In the genomic region with DNA sequence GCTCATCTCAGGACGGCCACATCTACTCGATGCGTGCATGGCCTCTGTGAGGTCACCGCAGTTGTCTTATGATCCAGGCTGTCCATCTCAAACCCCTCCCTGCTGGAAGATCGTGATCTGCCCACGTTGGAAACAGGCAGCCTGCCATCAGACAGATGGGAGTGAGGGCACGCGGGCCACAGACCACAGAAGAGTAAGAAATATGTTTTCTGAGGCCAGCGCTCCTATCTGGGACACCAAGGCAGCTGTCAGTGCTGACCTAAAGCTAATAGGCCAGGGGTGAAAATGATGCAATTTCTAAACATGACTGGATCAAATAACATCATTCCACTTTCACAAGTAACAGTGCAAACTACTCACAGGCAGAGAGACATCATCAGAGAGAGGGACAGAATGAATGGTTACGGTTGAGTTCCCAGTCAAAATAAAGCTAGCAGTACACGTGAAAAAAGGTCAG, we compare ENCODE assay signal across 23 cellular contexts. TPM values are rescaled to one million over a fixed set of nuclear protein-coding genes. Genes with fewer than 3 reads are reported as not detected.
A peak's percentile ranks its signal among the peaks of the same experiment; 100 is the strongest.
DNase-seq lines count a peak whose midpoint lies in the region; TF ChIP-seq lines count a peak whose summit lies in the region.
"Had no signal": no experiment of that assay in that cellular context is flagged by ENCODE, and none has a peak within 500 bp of the region (broad histone marks: within the 10 kb centered on the region; RNA-seq: fewer than 3 reads in every experiment).

No MANE protein-coding gene starts in this region.

- H3K9me3 ChIP-seq in breast epithelium (no peaks in the 10 kb centered on the region), mesenchymal stem cell (ENCODE audit: control insufficient read depth, low read length) (no peaks in the 10 kb centered on the region)

- H3K27me3 Mint-ChIP-seq in MCF 10A (ENCODE audit: insufficient read depth, unreplicated experiment) = peaks cover 55% of the 10 kb centered on the region
- peaks cover 9% of the 10 kb centered on the region for H3K27me3 Mint-ChIP-seq in activated CD4-positive, alpha-beta T cell treated with anti-CD3 and anti-CD28 coated beads, Interleukin-2, amount 10 ng/mL, durations not matched to agents 7 days and 5 days
- H3K27me3 Mint-ChIP-seq: type B pancreatic cell had no signal

- H4K8ac ChIP-seq in mesenchymal stem cell (ENCODE audit: low read length) = no peak overlapping the region

- no peaks in the 10 kb centered on the region for H3K36me3 Mint-ChIP-seq in MCF 10A (ENCODE audit: insufficient read depth, unreplicated experiment)
- no peaks in the 10 kb centered on the region for H3K36me3 Mint-ChIP-seq in activated CD4-positive, alpha-beta T cell treated with anti-CD3 and anti-CD28 coated beads, Interleukin-2, amount 10 ng/mL, durations not matched to agents 7 days and 5 days (ENCODE audit: low read depth)
- H3K36me3 Mint-ChIP-seq: IgD-negative memory B cell had no signal

- no peak overlapping the region for H2BK5ac ChIP-seq in mesenchymal stem cell (ENCODE audit: low read depth, low read length, poor library complexity, severe bottlenecking)

- no peak overlapping the region for H3K4me3 Mint-ChIP-seq in MCF 10A (ENCODE audit: unreplicated experiment)
- no peak overlapping the region for H3K4me3 Mint-ChIP-seq in activated CD4-positive, alpha-beta T cell treated with anti-CD3 and anti-CD28 coated beads, Interleukin-2, amount 10 ng/mL, durations not matched to agents 7 days and 5 days
- H3K4me3 Mint-ChIP-seq: activated T-helper 17 cell treated with anti-CD3 and anti-CD28 coated beads, Interleukin-2, amount 50 U/mL, for 72 hours; CD4-positive, alpha-beta T cell; IgD-negative memory B cell; type B pancreatic cell; WTC11 had no signal

- no peak overlapping the region for H2BK12ac ChIP-seq in mesenchymal stem cell (ENCODE audit: low read length in 2 of 2)

- H3K4ac ChIP-seq in mesenchymal stem cell (ENCODE audit: low read depth in 1 of 2, low read length in 2 of 2) = no peak overlapping the region

- H3K4me1 ChIP-seq in breast epithelium = no peaks in the 10 kb centered on the region
- H3K4me1 ChIP-seq in mesenchymal stem cell (ENCODE audit: control insufficient read depth, insufficient read depth, low read depth, low read length) = peaks cover 2% of the 10 kb centered on the region

- no peaks in the 10 kb centered on the region for H3K36me3 ChIP-seq in breast epithelium
- H3K36me3 ChIP-seq in mesenchymal stem cell (ENCODE audit: control insufficient read depth in 1 of 2, insufficient read depth in 2 of 2, low read depth in 1 of 2, low read length in 2 of 2) = no peaks in the 10 kb centered on the region

- H3K9me3 Mint-ChIP-seq in MCF 10A (ENCODE audit: unreplicated experiment) = no peaks in the 10 kb centered on the region
- H3K9me3 Mint-ChIP-seq in activated CD4-positive, alpha-beta T cell treated with anti-CD3 and anti-CD28 coated beads, Interleukin-2, amount 10 ng/mL, durations not matched to agents 7 days and 5 days = no peaks in the 10 kb centered on the region
- H3K9me3 Mint-ChIP-seq: activated T-helper 17 cell treated with anti-CD3 and anti-CD28 coated beads, Interleukin-2, amount 50 U/mL, for 72 hours; CD4-positive, alpha-beta T cell; IgD-negative memory B cell; type B pancreatic cell had no signal

- no peak overlapping the region for H3K4me2 ChIP-seq in mesenchymal stem cell (ENCODE audit: low read length, poor library complexity, severe bottlenecking)

- H4K91ac ChIP-seq in mesenchymal stem cell (ENCODE audit: low read length) = peak overlapping the region; percentile 34

- H3K27me3 ChIP-seq in breast epithelium (no peaks in the 10 kb centered on the region), mesenchymal stem cell (ENCODE audit: control insufficient read depth in 1 of 2, insufficient read depth in 1 of 2, low read length in 2 of 2) (no peaks in the 10 kb centered on the region)

- H2AK5ac ChIP-seq in mesenchymal stem cell (ENCODE audit: low read length, severe bottlenecking) = no peak overlapping the region

- DNase-seq in MCF 10A (ENCODE audit: unreplicated experiment) (peak; percentile 12), breast epithelium (ENCODE audit: low spot score in 2 of 2) (no peak), mesenchymal stem cell (no peak), putamen (ENCODE audit: low spot score) (no peak), iPS-NIHi7 (ENCODE audit: extremely low spot score) (no peak), HuH-7.5 (ENCODE audit: low spot score) (no peak)
- DNase-seq in activated CD4-positive, alpha-beta T cell treated with anti-CD3 and anti-CD28 coated beads, Interleukin-2, amount 10 ng/mL, durations not matched to agents 7 days and 5 days = no peak
- DNase-seq: ACHN; amniotic stem cell; CD4-positive, alpha-beta T cell; cortex of kidney; mesendoderm; NCI-H82; T-helper 1 cell had no signal

- H3K14ac ChIP-seq in mesenchymal stem cell (ENCODE audit: low read length in 2 of 2) = no peak overlapping the region

- no peaks in the 10 kb centered on the region for H3K4me1 Mint-ChIP-seq in MCF 10A (ENCODE audit: insufficient read depth, unreplicated experiment)
- no peaks in the 10 kb centered on the region for H3K4me1 Mint-ChIP-seq in activated CD4-positive, alpha-beta T cell treated with anti-CD3 and anti-CD28 coated beads, Interleukin-2, amount 10 ng/mL, durations not matched to agents 7 days and 5 days
- H3K4me1 Mint-ChIP-seq: activated T-helper 17 cell treated with anti-CD3 and anti-CD28 coated beads, Interleukin-2, amount 50 U/mL, for 72 hours; IgD-negative memory B cell had no signal

- H3K27ac Mint-ChIP-seq in MCF 10A (ENCODE audit: low read depth, unreplicated experiment) = no peak overlapping the region
- H3K27ac Mint-ChIP-seq in activated CD4-positive, alpha-beta T cell treated with anti-CD3 and anti-CD28 coated beads, Interleukin-2, amount 10 ng/mL, durations not matched to agents 7 days and 5 days = no peak overlapping the region
- H3K27ac Mint-ChIP-seq: activated T-helper 17 cell treated with anti-CD3 and anti-CD28 coated beads, Interleukin-2, amount 50 U/mL, for 72 hours; CD4-positive, alpha-beta T cell; IgD-negative memory B cell; type B pancreatic cell; WTC11 had no signal

- TF ChIP-seq CTCF in MCF 10A (IDR thresholded peaks at IDR 0.05; ENCODE audit: unreplicated experiment) (no peak), breast epithelium (IDR thresholded peaks at IDR 0.05) (no peak)

- no TSS peak for BruUV-seq in MCF 10A (replicated peaks; lab: Mats Ljungman, UMichigan)

- 91% methylated on average over 9 of the region's 11 CpGs for WGBS in mesenchymal stem cell

- no peak overlapping the region for H3K23ac ChIP-seq in mesenchymal stem cell (ENCODE audit: low read length in 2 of 2)

- no peak overlapping the region for H2BK120ac ChIP-seq in mesenchymal stem cell (ENCODE audit: low read depth, low read length)

- H3K27ac ChIP-seq in breast epithelium = peak overlapping the region in 1 of 2 donors; percentile 38
- H3K27ac ChIP-seq in angular gyrus (ENCODE audit: low read depth, low read length) = peak overlapping the region; percentile 11
- H3K27ac ChIP-seq in mesenchymal stem cell (ENCODE audit: low read length, poor library complexity, severe bottlenecking) = no peak overlapping the region
- H3K27ac ChIP-seq: epithelial cell of prostate, skin epidermis had no signal

- CTCF ChIA-PET in MCF 10A (lab: Yijun Ruan, JAX) = interaction anchor here (0.6 to 4.2 kb wide), 3 partner anchors 10 to 1348 kb away, joined by 3 to 31 read pairs (median 3); no protein-coding TSS in a partner anchor
- CTCF ChIA-PET in activated CD4-positive, alpha-beta T cell treated with anti-CD3 and anti-CD28 coated beads, Interleukin-2, amount 10 ng/mL, durations not matched to agents 7 days and 5 days (lab: Charles Lee) = no interaction called here

- no peak overlapping the region for H3K18ac ChIP-seq in mesenchymal stem cell (ENCODE audit: low read depth in 1 of 2, low read length in 2 of 2)

- H3K9ac ChIP-seq in mesenchymal stem cell (ENCODE audit: low read length) = no peak overlapping the region

- no peak overlapping the region for H2BK15ac ChIP-seq in mesenchymal stem cell (ENCODE audit: low read depth, poor library complexity, severe bottlenecking)

- H3K4me3 ChIP-seq in breast epithelium = no peak overlapping the region
- H3K4me3 ChIP-seq in mesenchymal stem cell (ENCODE audit: insufficient read depth in 1 of 2, low read depth in 1 of 2, low read length in 2 of 2) = no peak overlapping the region
- H3K4me3 ChIP-seq: skin epidermis had no signal

- no peak for TF ChIP-seq POLR2A in breast epithelium (IDR thresholded peaks at IDR 0.05)

- no peak overlapping the region for H2AFZ ChIP-seq in mesenchymal stem cell (ENCODE audit: low read depth, low read length)

- intact Hi-C loops in MCF 10A (cut with micrococcal nuclease) (loop anchor here (2.0 kb wide), 1 partner anchor 17 kb away; no protein-coding TSS in a partner anchor), breast epithelium (cut with DNase I; ENCODE audit: low total_unique reads) (loop anchor here (1.0 kb wide), 1 partner anchor 21 kb away; no protein-coding TSS in a partner anchor)

- POLR2A ChIA-PET in MCF 10A (lab: Yijun Ruan, JAX) = interaction anchor here (0.6 kb wide), 3 partner anchors 11 to 195 kb away, joined by 3 read pairs; no protein-coding TSS in a partner anchor
- POLR2A ChIA-PET in activated CD4-positive, alpha-beta T cell treated with anti-CD3 and anti-CD28 coated beads, Interleukin-2, amount 10 ng/mL, durations not matched to agents 7 days and 5 days (lab: Charles Lee) = no interaction called here

- H3K79me1 ChIP-seq in mesenchymal stem cell (replicated peaks; ENCODE audit: low read length, poor library complexity, severe bottlenecking) = no peaks in the 10 kb centered on the region

RNA-seq across cellular contexts. Expression of gene CER1, which starts 57.1 kb away (rescaled TPM):
- total RNA-seq in MCF 10A (2022) = not detected in 2 replicates
- not detected for total RNA-seq in breast epithelium
- polyA plus RNA-seq in mesenchymal stem cell (2013, experiment 1 of 2) = 0.03 TPM
- polyA plus RNA-seq in mesenchymal stem cell (2013, experiment 2 of 2) = 0.11 TPM
- total RNA-seq in activated CD4-positive, alpha-beta T cell treated with anti-CD3 and anti-CD28 coated beads, Interleukin-2, amount 10 ng/mL, durations not matched to agents 7 days and 5 days = not detected
- total RNA-seq: activated CD8-positive, alpha-beta memory T cell treated with anti-CD3 and anti-CD28 coated beads for 36 hours; activated T-helper 17 cell treated with anti-CD3 and anti-CD28 coated beads, Interleukin-2, amount 50 U/mL, for 72 hours; CD4-positive, alpha-beta T cell; RPMI7951 had no signal
- polyA plus RNA-seq: IgD-negative memory B cell had no signal
